Comparison of ENCODE assay signal across 1 cellular context in genomic region chr12:79422060-79422812, GRCh38.
TF ChIP-seq lines count a peak whose summit lies in the region.

No MANE protein-coding gene starts in this region.

TF ChIP-seq in HepG2, 621 proteins besides CTCF, POLR2A, EP300 and RAD21 (continued from another document and continues in another):
- TF ChIP-seq GTF3A (CRISPR knock-in tag; conservative IDR thresholded peaks at IDR 0.05), result no peak
- TF ChIP-seq ZMAT3 (CRISPR knock-in tag; conservative IDR thresholded peaks at IDR 0.05), result no peak
- no peak for TF ChIP-seq ZBTB46 (CRISPR knock-in tag; IDR thresholded peaks at IDR 0.05; ENCODE audit: borderline replicate concordance)
- no peak for TF ChIP-seq GRHL1 (CRISPR knock-in tag; conservative IDR thresholded peaks at IDR 0.05)
- TF ChIP-seq ZNF234 (CRISPR knock-in tag; conservative IDR thresholded peaks at IDR 0.05), result no peak
- no peak for TF ChIP-seq GPBP1L1 (CRISPR knock-in tag; IDR thresholded peaks at IDR 0.05)
- no peak for TF ChIP-seq ZNF33A (CRISPR knock-in tag; IDR thresholded peaks at IDR 0.05; ENCODE audit: borderline replicate concordance)
- TF ChIP-seq GZF1 (CRISPR knock-in tag; IDR thresholded peaks at IDR 0.05), result no peak
- TF ChIP-seq HOXA9 (CRISPR knock-in tag; IDR thresholded peaks at IDR 0.05; ENCODE audit: borderline replicate concordance), result no peak
- no peak for TF ChIP-seq ZEB1 (IDR thresholded peaks at IDR 0.05; ENCODE audit: insufficient replicate concordance, low read depth)
- no peak for TF ChIP-seq ZNF7 (CRISPR knock-in tag; IDR thresholded peaks at IDR 0.05)
- no peak for TF ChIP-seq IKZF4 (CRISPR knock-in tag; IDR thresholded peaks at IDR 0.05; ENCODE audit: borderline replicate concordance, low read depth, not compliant biosample characterization)
- TF ChIP-seq ZNF264 (CRISPR knock-in tag; IDR thresholded peaks at IDR 0.05), result no peak
- no peak for TF ChIP-seq ZNF354B (CRISPR knock-in tag; IDR thresholded peaks at IDR 0.05)
- TF ChIP-seq TBX2 (CRISPR knock-in tag; IDR thresholded peaks at IDR 0.05; ENCODE audit: borderline replicate concordance), result no peak
- no peak for TF ChIP-seq ZNF891 (CRISPR knock-in tag; IDR thresholded peaks at IDR 0.05)
- no peak for TF ChIP-seq PBX3 (CRISPR knock-in tag; IDR thresholded peaks at IDR 0.05; ENCODE audit: borderline replicate concordance)
- no peak for TF ChIP-seq NFIB (CRISPR knock-in tag; IDR thresholded peaks at IDR 0.05; ENCODE audit: borderline replicate concordance)
- TF ChIP-seq RARA (CRISPR knock-in tag; IDR thresholded peaks at IDR 0.05), result peak; percentile 55; the same call in 1 of the 2 replicates
- no peak for TF ChIP-seq RCOR2 (CRISPR knock-in tag; IDR thresholded peaks at IDR 0.05)
- TF ChIP-seq ZNF205 (CRISPR knock-in tag; IDR thresholded peaks at IDR 0.05), result no peak
- TF ChIP-seq ZBTB37 (CRISPR knock-in tag; IDR thresholded peaks at IDR 0.05), result no peak
- TF ChIP-seq ZNF674 (CRISPR knock-in tag; IDR thresholded peaks at IDR 0.05; ENCODE audit: low read depth), result no peak
- no peak for TF ChIP-seq TARDBP (CRISPR knock-in tag; IDR thresholded peaks at IDR 0.05)
- peak; percentile 50 for TF ChIP-seq ARID5B (CRISPR knock-in tag; IDR thresholded peaks at IDR 0.05)
- TF ChIP-seq ZMYM3 (CRISPR knock-in tag; IDR thresholded peaks at IDR 0.05), result no peak
- TF ChIP-seq YEATS2 (CRISPR knock-in tag; IDR thresholded peaks at IDR 0.05; ENCODE audit: borderline replicate concordance), result no peak
- no peak for TF ChIP-seq CHCHD3 (CRISPR knock-in tag; IDR thresholded peaks at IDR 0.05)
- no peak for TF ChIP-seq ZNF724P (CRISPR knock-in tag; IDR thresholded peaks at IDR 0.05; ENCODE audit: borderline replicate concordance)
- TF ChIP-seq ZBTB3 (CRISPR knock-in tag; IDR thresholded peaks at IDR 0.05; ENCODE audit: borderline replicate concordance, low read depth), result no peak
- TF ChIP-seq AKAP8 (CRISPR knock-in tag; IDR thresholded peaks at IDR 0.05), result no peak
- no peak for TF ChIP-seq TFDP2 (CRISPR knock-in tag; IDR thresholded peaks at IDR 0.05)
- peak; percentile 42; the same call in 1 of the 2 replicates for TF ChIP-seq FOXA3 (CRISPR knock-in tag; IDR thresholded peaks at IDR 0.05)
- TF ChIP-seq RFXANK (CRISPR knock-in tag; IDR thresholded peaks at IDR 0.05), result no peak
- no peak for TF ChIP-seq IRF2 (CRISPR knock-in tag; IDR thresholded peaks at IDR 0.05)
- TF ChIP-seq PRMT3 (CRISPR knock-in tag; IDR thresholded peaks at IDR 0.05; ENCODE audit: borderline replicate concordance, low read depth), result no peak
- no peak for TF ChIP-seq ZFX (CRISPR knock-in tag; IDR thresholded peaks at IDR 0.05; ENCODE audit: low read depth)
- 0 out of 2 replicates have a peak, but pooled peaks have one; percentile 22 for TF ChIP-seq ZGPAT (CRISPR knock-in tag; IDR thresholded peaks at IDR 0.05)
- 0 out of 2 replicates have a peak, but pooled peaks have one; percentile 22 for TF ChIP-seq PAXIP1 (CRISPR knock-in tag; conservative IDR thresholded peaks at IDR 0.05)
- TF ChIP-seq NFIC (IDR thresholded peaks at IDR 0.05; ENCODE audit: low read length), result peak; percentile 78; the same call in 1 of the 2 replicates
- no peak for TF ChIP-seq NRL (CRISPR knock-in tag; IDR thresholded peaks at IDR 0.05; ENCODE audit: borderline replicate concordance)
- no peak for TF ChIP-seq ZNF761 (CRISPR knock-in tag; conservative IDR thresholded peaks at IDR 0.05)
- TF ChIP-seq YEATS4 (CRISPR knock-in tag; IDR thresholded peaks at IDR 0.05; ENCODE audit: borderline replicate concordance), result no peak
